In the genomic region with DNA sequence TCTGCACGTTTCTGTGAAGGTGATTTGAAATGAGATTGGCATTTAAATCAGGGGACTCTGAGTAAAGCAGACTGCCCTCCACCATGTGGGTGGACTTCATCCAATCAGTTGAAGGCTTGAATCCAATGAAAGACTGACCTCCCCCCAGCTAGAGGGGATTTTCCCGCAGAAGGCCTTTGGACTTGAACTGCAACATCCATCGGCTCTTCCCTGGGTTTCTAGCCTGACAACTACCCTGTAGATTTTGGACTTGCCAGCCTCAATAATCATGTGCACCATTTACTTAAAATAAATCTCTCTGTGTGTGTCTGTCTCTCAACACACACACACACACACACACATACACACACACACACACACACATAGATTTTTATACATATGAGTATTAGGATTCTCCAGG, we compare ENCODE assay signal across 1 cellular context.
A peak's percentile ranks its signal among the peaks of the same experiment; 100 is the strongest.
TF ChIP-seq lines count a peak whose summit lies in the region.

No MANE protein-coding gene starts in this region.

TF ChIP-seq in HepG2, 621 proteins besides CTCF, POLR2A, EP300 and RAD21:
- TF ChIP-seq ZNF564 (CRISPR knock-in tag; IDR thresholded peaks at IDR 0.05) (peak; percentile 68; the same call in 1 of the 2 replicates), ZNF121 (CRISPR knock-in tag; IDR thresholded peaks at IDR 0.05) (no peak)
TF ChIP-seq in HepG2: peak in this region for 1.
